27 cellular contexts compared by ENCODE assay signal in the genomic region with DNA sequence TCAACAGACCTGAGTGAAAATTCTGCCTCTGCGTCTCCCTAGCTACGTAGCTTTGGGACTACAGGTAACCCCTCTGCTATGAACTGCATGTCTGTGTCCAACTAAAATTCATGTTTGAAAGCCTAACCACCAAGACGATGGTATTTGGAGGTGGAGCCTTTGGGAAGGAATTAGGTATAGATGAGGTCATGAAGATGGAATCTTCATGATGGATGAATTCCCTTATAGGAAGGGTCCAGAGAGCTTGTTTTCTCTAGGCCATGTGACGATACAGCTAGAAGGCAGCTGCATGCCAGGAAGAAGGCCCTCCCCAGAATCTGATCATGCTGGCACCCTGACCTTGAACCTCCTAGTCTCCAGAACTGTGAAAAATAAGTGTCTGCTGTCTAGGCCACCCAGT.
DNase-seq lines count a peak whose midpoint lies in the region; ATAC-seq, FAIRE-seq and TF ChIP-seq lines count a peak whose summit lies in the region.
"Had no signal": no experiment of that assay in that cellular context is flagged by ENCODE, and none has a peak within 500 bp of the region (broad histone marks: within the 10 kb centered on the region; RNA-seq: fewer than 3 reads in every experiment).

No MANE protein-coding gene starts in this region.

- peaks cover 69% of the 10 kb centered on the region for H3K4me1 Mint-ChIP-seq in mesothelial cell of epicardium
- peaks cover 49% of the 10 kb centered on the region for H3K4me1 Mint-ChIP-seq in type B pancreatic cell (ENCODE audit: unreplicated experiment)
- H3K4me1 Mint-ChIP-seq: naive thymus-derived CD4-positive, alpha-beta T cell had no signal

- H3K36me3 Mint-ChIP-seq in mesothelial cell of epicardium, result no peaks in the 10 kb centered on the region
- no peaks in the 10 kb centered on the region for H3K36me3 Mint-ChIP-seq in type B pancreatic cell
- H3K36me3 Mint-ChIP-seq: naive thymus-derived CD4-positive, alpha-beta T cell; WTC11 had no signal

- peaks cover 10% of the 10 kb centered on the region for H3K27me3 ChIP-seq in left ventricle myocardium inferior (ENCODE audit: low read depth)
- peaks cover 0 to 9% (median 0%) of the 10 kb centered on the region in 7 donors for H3K27me3 ChIP-seq in heart right ventricle
- no peaks in the 10 kb centered on the region for H3K27me3 ChIP-seq in body of pancreas

- H3K9me3 Mint-ChIP-seq in mesothelial cell of epicardium, result no peaks in the 10 kb centered on the region
- no peaks in the 10 kb centered on the region for H3K9me3 Mint-ChIP-seq in type B pancreatic cell
- H3K9me3 Mint-ChIP-seq: activated CD8-positive, alpha-beta T cell treated with anti-CD3 and anti-CD28 coated beads for 36 hours; activated T-cell treated with anti-CD3 and anti-CD28 coated beads, Interleukin-2, amount 50 U/mL, for 24 hours; stimulated activated naive CD8-positive, alpha-beta T cell treated with anti-CD3 and anti-CD28 coated beads, Interleukin-15, Interleukin-2, amounts not matched to agents 100 ng/mL and 50 ng/mL, for 24 hours; WTC11 had no signal

- TF ChIP-seq CTCF in left ventricle myocardium inferior (IDR thresholded peaks at IDR 0.05; ENCODE audit: borderline replicate concordance) (no peak), heart right ventricle (IDR thresholded peaks at IDR 0.05) (no peak), choroid plexus epithelial cell (conservative IDR thresholded peaks at IDR 0.05; ENCODE audit: low read depth, low read length) (no peak), mesothelial cell of epicardium (IDR thresholded peaks at IDR 0.05; ENCODE audit: unreplicated experiment) (no peak), type B pancreatic cell (conservative IDR thresholded peaks at IDR 0.05) (no peak), body of pancreas (IDR thresholded peaks at IDR 0.05) (no peak)

- 68 to 74% methylated on average over 4 of the region's 4 CpGs for WGBS in heart right ventricle, 2 donors
- 69 to 82% methylated on average over 4 of the region's 4 CpGs for WGBS in body of pancreas, 2 donors

- DNase-seq in left ventricle myocardium inferior (no peak), heart right ventricle (no peak), choroid plexus epithelial cell (ENCODE audit: low read depth) (peak; percentile 7), mesothelial cell of epicardium (ENCODE audit: low spot score in 2 of 2, unreplicated experiment in 2 of 2) (no peak), type B pancreatic cell (ENCODE audit: extremely low spot score, unreplicated experiment) (no peak), frontal cortex (ENCODE audit: low spot score in 2 of 2) (no peak), sciatic nerve (ENCODE audit: low spot score) (no peak), body of pancreas (no peak)
- DNase-seq: 8988T; activated CD8-positive, alpha-beta T cell treated with anti-CD3 and anti-CD28 coated beads for 36 hours; activated naive CD4-positive, alpha-beta T cell treated with Interleukin-2 at 50 U/mL for 16 hours; activated T-cell treated with anti-CD3 and anti-CD28 coated beads, Interleukin-2, amount 50 U/mL, for 24 hours; cortex of kidney; DND-41; H7; naive thymus-derived CD4-positive, alpha-beta T cell; NCI-H187 treated with DMSO at 0.1 percent for 48 hours; NCI-H446; NK-92 treated with Interleukin-12 subunit alpha and Interleukin-12 subunit beta, amount 100 ng/mL, for 24 hours; stimulated activated CD4-positive, alpha-beta T cell treated with anti-CD3 and anti-CD28 coated beads, Interleukin-2, amount 100 ng/mL, for 48 hours had no signal

- H3K4me3 ChIP-seq in left ventricle myocardium inferior, result no peak overlapping the region
- H3K4me3 ChIP-seq in heart right ventricle, result no peak overlapping the region
- no peak overlapping the region for H3K4me3 ChIP-seq in choroid plexus epithelial cell (ENCODE audit: low read depth, low read length)
- no peak overlapping the region for H3K4me3 ChIP-seq in body of pancreas
- H3K4me3 ChIP-seq: SK-N-MC, skin epidermis had no signal

- H3K9me3 ChIP-seq in left ventricle myocardium inferior (replicated peaks) (no peaks in the 10 kb centered on the region), heart right ventricle (no peaks in the 10 kb centered on the region), body of pancreas (no peaks in the 10 kb centered on the region)

- no peaks in the 10 kb centered on the region for H3K36me3 ChIP-seq in left ventricle myocardium inferior
- no peaks in the 10 kb centered on the region for H3K36me3 ChIP-seq in heart right ventricle
- no peaks in the 10 kb centered on the region for H3K36me3 ChIP-seq in body of pancreas (replicated peaks in 1 of 2; ENCODE audit: insufficient read depth in 1 of 2, low read depth in 2 of 2)

- FAIRE-seq in frontal cortex (lab: Jason Lieb, UNC), result no peak
- FAIRE-seq: keratinocyte, urothelium cell line had no signal

- no peak for TF ChIP-seq POLR2A in body of pancreas (IDR thresholded peaks at IDR 0.05)

- peak overlapping the region; percentile 93 for H3K27ac Mint-ChIP-seq in mesothelial cell of epicardium
- peak overlapping the region; percentile 72 for H3K27ac Mint-ChIP-seq in type B pancreatic cell
- H3K27ac Mint-ChIP-seq: activated CD8-positive, alpha-beta T cell treated with anti-CD3 and anti-CD28 coated beads for 36 hours; activated T-cell treated with anti-CD3 and anti-CD28 coated beads, Interleukin-2, amount 50 U/mL, for 24 hours; naive thymus-derived CD4-positive, alpha-beta T cell; progenitor cell of endocrine pancreas; stimulated activated naive CD8-positive, alpha-beta T cell treated with anti-CD3 and anti-CD28 coated beads, Interleukin-15, Interleukin-2, amounts not matched to agents 100 ng/mL and 50 ng/mL, for 24 hours; WTC11 had no signal

- H3K27me3 Mint-ChIP-seq in mesothelial cell of epicardium (ENCODE audit: low read depth), result no peaks in the 10 kb centered on the region
- peaks cover 16% of the 10 kb centered on the region for H3K27me3 Mint-ChIP-seq in type B pancreatic cell
- H3K27me3 Mint-ChIP-seq: stimulated activated naive CD8-positive, alpha-beta T cell treated with anti-CD3 and anti-CD28 coated beads, Interleukin-15, Interleukin-2, amounts not matched to agents 100 ng/mL and 50 ng/mL, for 24 hours had no signal

- H3K27ac ChIP-seq in left ventricle myocardium inferior (replicated peaks) (peak overlapping the region; percentile 62), heart right ventricle (peak overlapping the region in 4 of 10 donors; percentile 14 to 53 (median 42)), body of pancreas (no peak overlapping the region)
- H3K27ac ChIP-seq: SK-N-MC had no signal

- no peak overlapping the region for H3K4me3 Mint-ChIP-seq in mesothelial cell of epicardium
- H3K4me3 Mint-ChIP-seq in type B pancreatic cell, result peak overlapping the region; percentile 38
- H3K4me3 Mint-ChIP-seq: activated CD8-positive, alpha-beta T cell treated with anti-CD3 and anti-CD28 coated beads for 36 hours; activated T-cell treated with anti-CD3 and anti-CD28 coated beads, Interleukin-2, amount 50 U/mL, for 24 hours; naive thymus-derived CD4-positive, alpha-beta T cell; stimulated activated naive CD8-positive, alpha-beta T cell treated with anti-CD3 and anti-CD28 coated beads, Interleukin-15, Interleukin-2, amounts not matched to agents 100 ng/mL and 50 ng/mL, for 24 hours; WTC11 had no signal

- ATAC-seq in heart right ventricle (no peak), sciatic nerve (no peak), body of pancreas (no peak)
- ATAC-seq: activated CD8-positive, alpha-beta T cell treated with anti-CD3 and anti-CD28 coated beads for 36 hours; naive thymus-derived CD4-positive, alpha-beta T cell had no signal

- intact Hi-C loops in left ventricle myocardium inferior (cut with micrococcal nuclease) (no loop called here), heart right ventricle (cut with DNase I) (loop anchor here in 1 of 10 donors (5.0 kb wide), 1 partner anchor 298 kb away; a partner anchor contains a TSS), sciatic nerve (cut with DNase I) (no loop called here), body of pancreas (cut with DNase I) (no loop called here)

- H3K4me1 ChIP-seq in left ventricle myocardium inferior (peaks cover 10% of the 10 kb centered on the region), heart right ventricle (peaks cover 0 to 23% (median 5%) of the 10 kb centered on the region in 9 donors), body of pancreas (no peaks in the 10 kb centered on the region)
